ENCODE assay signal across 1 cellular context in the genomic region with DNA sequence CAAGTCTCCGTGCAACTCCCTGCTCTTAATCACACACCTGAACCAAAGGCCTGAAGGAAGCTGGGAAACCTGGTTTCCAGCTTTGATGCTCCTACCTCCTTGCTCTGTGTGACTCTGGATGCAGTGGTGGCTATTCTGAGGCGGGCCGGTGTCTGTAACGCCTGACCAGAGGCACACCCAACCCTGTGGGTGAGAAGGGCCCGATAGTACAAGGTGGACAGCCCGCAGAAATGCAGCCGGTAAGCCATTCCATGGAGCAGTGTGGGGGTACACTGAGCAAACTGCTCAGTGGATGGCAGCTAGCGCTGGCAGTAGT.
TF ChIP-seq lines count a peak whose summit lies in the region.

No MANE protein-coding gene starts in this region.

TF ChIP-seq in GM12878, 131 proteins besides CTCF, POLR2A, EP300 and RAD21:
- TF ChIP-seq NFXL1 (IDR thresholded peaks at IDR 0.05; ENCODE audit: borderline replicate concordance), result no peak
- TF ChIP-seq, protein P1, sequence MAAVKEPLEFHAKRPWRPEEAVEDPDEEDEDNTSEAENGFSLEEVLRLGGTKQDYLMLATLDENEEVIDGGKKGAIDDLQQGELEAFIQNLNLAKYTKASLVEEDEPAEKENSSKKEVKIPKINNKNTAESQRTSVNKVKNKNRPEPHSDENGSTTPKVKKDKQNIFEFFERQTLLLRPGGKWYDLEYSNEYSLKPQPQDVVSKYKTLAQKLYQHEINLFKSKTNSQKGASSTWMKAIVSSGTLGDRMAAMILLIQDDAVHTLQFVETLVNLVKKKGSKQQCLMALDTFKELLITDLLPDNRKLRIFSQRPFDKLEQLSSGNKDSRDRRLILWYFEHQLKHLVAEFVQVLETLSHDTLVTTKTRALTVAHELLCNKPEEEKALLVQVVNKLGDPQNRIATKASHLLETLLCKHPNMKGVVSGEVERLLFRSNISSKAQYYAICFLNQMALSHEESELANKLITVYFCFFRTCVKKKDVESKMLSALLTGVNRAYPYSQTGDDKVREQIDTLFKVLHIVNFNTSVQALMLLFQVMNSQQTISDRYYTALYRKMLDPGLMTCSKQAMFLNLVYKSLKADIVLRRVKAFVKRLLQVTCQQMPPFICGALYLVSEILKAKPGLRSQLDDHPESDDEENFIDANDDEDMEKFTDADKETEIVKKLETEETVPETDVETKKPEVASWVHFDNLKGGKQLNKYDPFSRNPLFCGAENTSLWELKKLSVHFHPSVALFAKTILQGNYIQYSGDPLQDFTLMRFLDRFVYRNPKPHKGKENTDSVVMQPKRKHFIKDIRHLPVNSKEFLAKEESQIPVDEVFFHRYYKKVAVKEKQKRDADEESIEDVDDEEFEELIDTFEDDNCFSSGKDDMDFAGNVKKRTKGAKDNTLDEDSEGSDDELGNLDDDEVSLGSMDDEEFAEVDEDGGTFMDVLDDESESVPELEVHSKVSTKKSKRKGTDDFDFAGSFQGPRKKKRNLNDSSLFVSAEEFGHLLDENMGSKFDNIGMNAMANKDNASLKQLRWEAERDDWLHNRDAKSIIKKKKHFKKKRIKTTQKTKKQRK (IDR thresholded peaks at IDR 0.05; ENCODE audit: low read depth, low read length), result no peak
- TF ChIP-seq ZBTB33 (IDR thresholded peaks at IDR 0.05), result no peak
- TF ChIP-seq, protein P2, sequence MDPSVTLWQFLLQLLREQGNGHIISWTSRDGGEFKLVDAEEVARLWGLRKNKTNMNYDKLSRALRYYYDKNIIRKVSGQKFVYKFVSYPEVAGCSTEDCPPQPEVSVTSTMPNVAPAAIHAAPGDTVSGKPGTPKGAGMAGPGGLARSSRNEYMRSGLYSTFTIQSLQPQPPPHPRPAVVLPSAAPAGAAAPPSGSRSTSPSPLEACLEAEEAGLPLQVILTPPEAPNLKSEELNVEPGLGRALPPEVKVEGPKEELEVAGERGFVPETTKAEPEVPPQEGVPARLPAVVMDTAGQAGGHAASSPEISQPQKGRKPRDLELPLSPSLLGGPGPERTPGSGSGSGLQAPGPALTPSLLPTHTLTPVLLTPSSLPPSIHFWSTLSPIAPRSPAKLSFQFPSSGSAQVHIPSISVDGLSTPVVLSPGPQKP (IDR thresholded peaks at IDR 0.05; ENCODE audit: low read depth, low read length), result no peak
- no peak for TF ChIP-seq KDM1A (IDR thresholded peaks at IDR 0.05; ENCODE audit: borderline replicate concordance)
- no peak for TF ChIP-seq ZNF592 (IDR thresholded peaks at IDR 0.05)
- no peak for TF ChIP-seq RCOR1 (conservative IDR thresholded peaks at IDR 0.05; ENCODE audit: low read depth, low read length)
- TF ChIP-seq ZBTB11 (CRISPR knock-in tag; IDR thresholded peaks at IDR 0.05), result no peak
- no peak for TF ChIP-seq POLR2AphosphoS2 (IDR thresholded peaks at IDR 0.05; ENCODE audit: low read depth, low read length)
- no peak for TF ChIP-seq ATF7 (IDR thresholded peaks at IDR 0.05; ENCODE audit: low read depth)
- TF ChIP-seq EGR1 (IDR thresholded peaks at IDR 0.05; ENCODE audit: borderline replicate concordance in 1 of 2, low read depth in 2 of 2, low read length in 2 of 2), result no peak
- no peak for TF ChIP-seq HSF1 (IDR thresholded peaks at IDR 0.05; ENCODE audit: low read depth, low read length)
- no peak for TF ChIP-seq PAX8 (IDR thresholded peaks at IDR 0.05)
- no peak for TF ChIP-seq BMI1 (IDR thresholded peaks at IDR 0.05; ENCODE audit: borderline replicate concordance)
- TF ChIP-seq, protein P3, sequence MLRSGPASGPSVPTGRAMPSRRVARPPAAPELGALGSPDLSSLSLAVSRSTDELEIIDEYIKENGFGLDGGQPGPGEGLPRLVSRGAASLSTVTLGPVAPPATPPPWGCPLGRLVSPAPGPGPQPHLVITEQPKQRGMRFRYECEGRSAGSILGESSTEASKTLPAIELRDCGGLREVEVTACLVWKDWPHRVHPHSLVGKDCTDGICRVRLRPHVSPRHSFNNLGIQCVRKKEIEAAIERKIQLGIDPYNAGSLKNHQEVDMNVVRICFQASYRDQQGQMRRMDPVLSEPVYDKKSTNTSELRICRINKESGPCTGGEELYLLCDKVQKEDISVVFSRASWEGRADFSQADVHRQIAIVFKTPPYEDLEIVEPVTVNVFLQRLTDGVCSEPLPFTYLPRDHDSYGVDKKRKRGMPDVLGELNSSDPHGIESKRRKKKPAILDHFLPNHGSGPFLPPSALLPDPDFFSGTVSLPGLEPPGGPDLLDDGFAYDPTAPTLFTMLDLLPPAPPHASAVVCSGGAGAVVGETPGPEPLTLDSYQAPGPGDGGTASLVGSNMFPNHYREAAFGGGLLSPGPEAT (IDR thresholded peaks at IDR 0.05; ENCODE audit: low read depth), result no peak
TF ChIP-seq in GM12878: peak in this region for 0.
